Comparison of ENCODE assay signal across 1 cellular context in the genomic region with DNA sequence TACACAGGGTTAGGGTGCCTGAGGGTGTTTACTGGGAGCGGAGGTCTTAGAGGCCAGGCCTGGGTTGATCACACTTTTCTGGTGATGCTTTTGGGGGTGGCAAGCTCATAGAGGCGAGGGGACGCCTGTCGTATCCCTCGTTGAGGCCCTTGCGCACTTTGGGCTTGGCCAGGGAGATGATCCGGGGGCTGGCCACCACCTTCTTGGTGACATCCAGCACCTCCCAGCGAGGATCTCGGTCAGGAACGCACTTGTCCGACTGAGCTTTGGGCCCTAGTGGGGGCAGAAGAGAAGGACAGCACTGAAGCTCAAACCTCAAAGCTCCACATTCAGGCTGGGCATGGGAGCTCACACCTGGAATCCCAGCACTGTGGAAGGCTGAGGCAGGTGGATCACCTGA.
TF ChIP-seq lines count a peak whose summit lies in the region.

No MANE protein-coding gene starts in this region.

TF ChIP-seq in H1, 55 proteins besides CTCF, POLR2A, EP300 and RAD21:
- TF ChIP-seq RBBP5 (IDR thresholded peaks at IDR 0.05; ENCODE audit: borderline replicate concordance, low read depth, low read length) (no peak), RNF2 (IDR thresholded peaks at IDR 0.05; ENCODE audit: borderline replicate concordance, low read depth, low read length, missing control alignments, poor library complexity, severe bottlenecking) (no peak), POU5F1 (IDR thresholded peaks at IDR 0.05; ENCODE audit: low read depth, low read length) (no peak), KDM4A (IDR thresholded peaks at IDR 0.05; ENCODE audit: low read depth, low read length, severe bottlenecking) (no peak), MAFK (IDR thresholded peaks at IDR 0.05; ENCODE audit: low read depth, low read length) (no peak), JUN (IDR thresholded peaks at IDR 0.05; ENCODE audit: low read depth, low read length) (no peak), SRF (IDR thresholded peaks at IDR 0.05; ENCODE audit: low read depth, low read length) (no peak), HDAC2 (IDR thresholded peaks at IDR 0.05; ENCODE audit: borderline replicate concordance in 1 of 2, low read depth in 2 of 2, low read length in 2 of 2) (no peak), CREB1 (IDR thresholded peaks at IDR 0.05) (no peak), TEAD4 (IDR thresholded peaks at IDR 0.05; ENCODE audit: low read depth, low read length) (no peak)
